In the genomic region with DNA sequence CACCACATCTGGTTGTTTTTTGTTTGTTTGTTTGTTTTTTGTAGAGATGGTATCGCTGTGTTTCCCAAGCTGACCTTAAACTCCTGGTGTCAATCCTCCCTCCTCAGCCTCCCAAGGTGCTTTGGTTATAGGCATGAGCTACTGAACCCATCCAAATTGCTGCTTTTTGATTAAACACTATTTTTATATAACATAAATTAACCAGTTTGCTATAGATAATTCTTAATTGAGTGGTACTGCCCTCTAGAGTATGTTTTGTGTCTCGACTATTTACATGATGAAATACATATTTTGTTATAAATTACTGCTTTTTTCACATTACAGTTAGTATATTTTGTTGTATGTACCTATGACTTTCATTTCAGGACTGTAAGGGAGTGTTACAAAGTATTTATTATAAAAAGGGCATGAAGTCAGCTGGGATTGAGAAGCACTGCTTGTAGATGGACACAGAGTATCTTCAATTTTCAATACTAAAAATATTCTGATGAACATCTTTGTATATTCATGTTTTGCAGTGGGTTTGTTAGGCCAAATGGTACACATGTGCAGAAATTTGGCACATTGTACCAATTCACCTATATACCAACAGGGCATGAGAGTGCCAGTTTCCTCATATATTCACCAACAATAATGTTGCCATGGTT, we compare ENCODE assay signal across 2 cellular contexts.
TF ChIP-seq lines count a peak whose summit lies in the region.

No MANE protein-coding gene starts in this region.

TF ChIP-seq in IMR-90, 13 proteins besides CTCF, POLR2A, EP300 and RAD21:
- TF ChIP-seq MXI1 (IDR thresholded peaks at IDR 0.05; ENCODE audit: borderline replicate concordance, low read depth, low read length) (no peak), SMC3 (IDR thresholded peaks at IDR 0.05; ENCODE audit: low read depth, low read length) (peak; percentile 41; the same call in 1 of the 2 replicates), MAFK (IDR thresholded peaks at IDR 0.05; ENCODE audit: low read depth, low read length) (no peak)

TF ChIP-seq in GM12878, 131 proteins besides CTCF, POLR2A, EP300 and RAD21:
- TF ChIP-seq IKZF2 (IDR thresholded peaks at IDR 0.05) (no peak), PML (IDR thresholded peaks at IDR 0.05; ENCODE audit: low read length) (no peak), FOS (IDR thresholded peaks at IDR 0.05; ENCODE audit: borderline replicate concordance, extremely low read depth, insufficient read length) (no peak), CBFB (IDR thresholded peaks at IDR 0.05; ENCODE audit: low read depth) (no peak), SRF (IDR thresholded peaks at IDR 0.05; ENCODE audit: low read depth in 2 of 2, low read length in 2 of 2) (no peak), SMC3 (IDR thresholded peaks at IDR 0.05; ENCODE audit: borderline replicate concordance, low read length) (no peak; the same call in 1 of the 2 replicates), NBN (IDR thresholded peaks at IDR 0.05) (no peak), POLR2AphosphoS5 (IDR thresholded peaks at IDR 0.05; ENCODE audit: low read length) (no peak), JUND (IDR thresholded peaks at IDR 0.05; ENCODE audit: low read depth, low read length) (no peak), TAF1 (IDR thresholded peaks at IDR 0.05; ENCODE audit: borderline replicate concordance, low read depth, low read length) (no peak), SREBF1 (IDR thresholded peaks at IDR 0.05; ENCODE audit: low read length) (no peak), PAX8 (IDR thresholded peaks at IDR 0.05) (no peak), EGR1 (IDR thresholded peaks at IDR 0.05; ENCODE audit: borderline replicate concordance in 1 of 2, low read depth in 2 of 2, low read length in 2 of 2) (no peak)
- TF ChIP-seq, protein P1, sequence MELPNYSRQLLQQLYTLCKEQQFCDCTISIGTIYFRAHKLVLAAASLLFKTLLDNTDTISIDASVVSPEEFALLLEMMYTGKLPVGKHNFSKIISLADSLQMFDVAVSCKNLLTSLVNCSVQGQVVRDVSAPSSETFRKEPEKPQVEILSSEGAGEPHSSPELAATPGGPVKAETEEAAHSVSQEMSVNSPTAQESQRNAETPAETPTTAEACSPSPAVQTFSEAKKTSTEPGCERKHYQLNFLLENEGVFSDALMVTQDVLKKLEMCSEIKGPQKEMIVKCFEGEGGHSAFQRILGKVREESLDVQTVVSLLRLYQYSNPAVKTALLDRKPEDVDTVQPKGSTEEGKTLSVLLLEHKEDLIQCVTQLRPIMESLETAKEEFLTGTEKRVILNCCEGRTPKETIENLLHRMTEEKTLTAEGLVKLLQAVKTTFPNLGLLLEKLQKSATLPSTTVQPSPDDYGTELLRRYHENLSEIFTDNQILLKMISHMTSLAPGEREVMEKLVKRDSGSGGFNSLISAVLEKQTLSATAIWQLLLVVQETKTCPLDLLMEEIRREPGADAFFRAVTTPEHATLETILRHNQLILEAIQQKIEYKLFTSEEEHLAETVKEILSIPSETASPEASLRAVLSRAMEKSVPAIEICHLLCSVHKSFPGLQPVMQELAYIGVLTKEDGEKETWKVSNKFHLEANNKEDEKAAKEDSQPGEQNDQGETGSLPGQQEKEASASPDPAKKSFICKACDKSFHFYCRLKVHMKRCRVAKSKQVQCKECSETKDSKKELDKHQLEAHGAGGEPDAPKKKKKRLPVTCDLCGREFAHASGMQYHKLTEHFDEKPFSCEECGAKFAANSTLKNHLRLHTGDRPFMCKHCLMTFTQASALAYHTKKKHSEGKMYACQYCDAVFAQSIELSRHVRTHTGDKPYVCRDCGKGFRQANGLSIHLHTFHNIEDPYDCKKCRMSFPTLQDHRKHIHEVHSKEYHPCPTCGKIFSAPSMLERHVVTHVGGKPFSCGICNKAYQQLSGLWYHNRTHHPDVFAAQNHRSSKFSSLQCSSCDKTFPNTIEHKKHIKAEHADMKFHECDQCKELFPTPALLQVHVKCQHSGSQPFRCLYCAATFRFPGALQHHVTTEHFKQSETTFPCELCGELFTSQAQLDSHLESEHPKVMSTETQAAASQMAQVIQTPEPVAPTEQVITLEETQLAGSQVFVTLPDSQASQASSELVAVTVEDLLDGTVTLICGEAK (IDR thresholded peaks at IDR 0.05; ENCODE audit: borderline replicate concordance) = no peak
- TF ChIP-seq, protein P2, sequence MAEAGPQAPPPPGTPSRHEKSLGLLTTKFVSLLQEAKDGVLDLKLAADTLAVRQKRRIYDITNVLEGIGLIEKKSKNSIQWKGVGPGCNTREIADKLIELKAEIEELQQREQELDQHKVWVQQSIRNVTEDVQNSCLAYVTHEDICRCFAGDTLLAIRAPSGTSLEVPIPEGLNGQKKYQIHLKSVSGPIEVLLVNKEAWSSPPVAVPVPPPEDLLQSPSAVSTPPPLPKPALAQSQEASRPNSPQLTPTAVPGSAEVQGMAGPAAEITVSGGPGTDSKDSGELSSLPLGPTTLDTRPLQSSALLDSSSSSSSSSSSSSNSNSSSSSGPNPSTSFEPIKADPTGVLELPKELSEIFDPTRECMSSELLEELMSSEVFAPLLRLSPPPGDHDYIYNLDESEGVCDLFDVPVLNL (IDR thresholded peaks at IDR 0.05; ENCODE audit: low read depth, low read length) = no peak
- TF ChIP-seq, protein P3, sequence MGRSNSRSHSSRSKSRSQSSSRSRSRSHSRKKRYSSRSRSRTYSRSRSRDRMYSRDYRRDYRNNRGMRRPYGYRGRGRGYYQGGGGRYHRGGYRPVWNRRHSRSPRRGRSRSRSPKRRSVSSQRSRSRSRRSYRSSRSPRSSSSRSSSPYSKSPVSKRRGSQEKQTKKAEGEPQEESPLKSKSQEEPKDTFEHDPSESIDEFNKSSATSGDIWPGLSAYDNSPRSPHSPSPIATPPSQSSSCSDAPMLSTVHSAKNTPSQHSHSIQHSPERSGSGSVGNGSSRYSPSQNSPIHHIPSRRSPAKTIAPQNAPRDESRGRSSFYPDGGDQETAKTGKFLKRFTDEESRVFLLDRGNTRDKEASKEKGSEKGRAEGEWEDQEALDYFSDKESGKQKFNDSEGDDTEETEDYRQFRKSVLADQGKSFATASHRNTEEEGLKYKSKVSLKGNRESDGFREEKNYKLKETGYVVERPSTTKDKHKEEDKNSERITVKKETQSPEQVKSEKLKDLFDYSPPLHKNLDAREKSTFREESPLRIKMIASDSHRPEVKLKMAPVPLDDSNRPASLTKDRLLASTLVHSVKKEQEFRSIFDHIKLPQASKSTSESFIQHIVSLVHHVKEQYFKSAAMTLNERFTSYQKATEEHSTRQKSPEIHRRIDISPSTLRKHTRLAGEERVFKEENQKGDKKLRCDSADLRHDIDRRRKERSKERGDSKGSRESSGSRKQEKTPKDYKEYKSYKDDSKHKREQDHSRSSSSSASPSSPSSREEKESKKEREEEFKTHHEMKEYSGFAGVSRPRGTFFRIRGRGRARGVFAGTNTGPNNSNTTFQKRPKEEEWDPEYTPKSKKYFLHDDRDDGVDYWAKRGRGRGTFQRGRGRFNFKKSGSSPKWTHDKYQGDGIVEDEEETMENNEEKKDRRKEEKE (IDR thresholded peaks at IDR 0.05) = no peak
- TF ChIP-seq, protein P4, sequence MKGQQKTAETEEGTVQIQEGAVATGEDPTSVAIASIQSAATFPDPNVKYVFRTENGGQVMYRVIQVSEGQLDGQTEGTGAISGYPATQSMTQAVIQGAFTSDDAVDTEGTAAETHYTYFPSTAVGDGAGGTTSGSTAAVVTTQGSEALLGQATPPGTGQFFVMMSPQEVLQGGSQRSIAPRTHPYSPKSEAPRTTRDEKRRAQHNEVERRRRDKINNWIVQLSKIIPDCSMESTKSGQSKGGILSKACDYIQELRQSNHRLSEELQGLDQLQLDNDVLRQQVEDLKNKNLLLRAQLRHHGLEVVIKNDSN (IDR thresholded peaks at IDR 0.05; ENCODE audit: borderline replicate concordance, extremely low read length, insufficient read depth, low read depth, low read length) = no peak
